14 cellular contexts compared by ENCODE assay signal in the genomic region with DNA sequence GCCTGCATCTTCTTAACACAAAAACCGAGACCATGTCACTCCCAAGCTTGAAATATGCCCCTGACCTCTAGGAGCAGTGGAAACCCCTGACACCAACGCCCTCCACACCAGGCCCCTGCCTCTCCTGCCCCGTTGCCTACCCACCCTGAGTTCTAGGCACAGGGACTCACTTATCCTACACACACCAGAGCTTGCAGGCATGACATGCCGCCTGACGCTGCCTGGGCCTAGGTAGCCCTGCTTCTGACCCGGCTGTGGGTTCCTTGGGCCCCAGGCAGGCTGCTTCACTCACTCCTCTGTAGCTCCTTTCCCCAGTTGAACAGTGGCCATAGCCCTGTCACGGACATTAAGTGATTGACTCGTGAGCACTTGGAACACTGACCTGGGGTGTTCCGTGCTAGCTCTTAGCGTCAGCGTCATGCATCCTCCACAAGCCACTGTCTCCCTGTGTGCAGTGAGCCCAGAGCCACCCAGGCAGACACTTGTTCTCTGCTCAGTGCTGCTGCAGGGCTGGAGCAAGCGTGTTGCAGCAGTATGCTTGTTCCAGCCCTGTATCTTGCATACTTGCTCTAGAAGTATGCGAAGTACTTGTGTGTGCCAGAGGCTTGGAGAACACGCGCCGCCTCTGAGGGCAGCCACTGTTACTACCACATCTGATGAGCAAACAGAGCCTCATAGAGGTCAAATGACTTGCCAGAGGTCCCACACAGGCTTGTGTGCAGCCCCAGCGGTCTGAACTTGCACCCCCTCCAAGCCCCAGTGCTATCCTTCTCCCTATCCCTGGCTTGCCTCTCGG. TPM values are rescaled to one million over a fixed set of nuclear protein-coding genes. Genes with fewer than 3 reads are reported as not detected.
DNase-seq lines count a peak whose midpoint lies in the region; ATAC-seq and TF ChIP-seq lines count a peak whose summit lies in the region.
"Had no signal": no experiment of that assay in that cellular context is flagged by ENCODE, and none has a peak within 500 bp of the region (broad histone marks: within the 10 kb centered on the region; RNA-seq: fewer than 3 reads in every experiment).

No MANE protein-coding gene starts in this region.

- intact Hi-C loops in Right ventricle myocardium inferior (cut with DNase I) (loop anchor here (5.0 kb wide), 1 partner anchor 41 kb away; a partner anchor contains a TSS), aorta (cut with DNase I) (no loop called here)

- no peak for TF ChIP-seq CTCF in right atrium auricular region (IDR thresholded peaks at IDR 0.05)

- DNase-seq in Right ventricle myocardium inferior (ENCODE audit: missing footprints): no peak
- DNase-seq in right atrium auricular region (ENCODE audit: low spot score): no peak
- peak; percentile 33 for DNase-seq in fibroblast of peridontal ligament (ENCODE audit: extremely low read depth)
- DNase-seq in mucosa of gallbladder (ENCODE audit: low spot score): peak; percentile 44
- DNase-seq in aorta: peak; percentile 57 to 75
- DNase-seq in NAMALWA (ENCODE audit: low spot score): no peak
- no peak for DNase-seq in NCI-H526 (lab: John Stamatoyannopoulos, UW)
- DNase-seq: activated CD8-positive, alpha-beta memory T cell treated with anti-CD3 and anti-CD28 coated beads, Interleukin-2, amount 50 U/mL, for 4 hours; NCI-H1930 had no signal

- H3K27me3 ChIP-seq in right atrium auricular region: no peaks in the 10 kb centered on the region
- no peaks in the 10 kb centered on the region for H3K27me3 ChIP-seq in aorta (ENCODE audit: control insufficient read depth in 1 of 2, insufficient read depth in 2 of 2, low read length in 1 of 2)

- H3K27ac ChIP-seq in right atrium auricular region (peak overlapping the region in 1 of 2 donors; percentile 23), aorta (ENCODE audit: low read depth in 1 of 2, low read length in 2 of 2) (no peak overlapping the region)

- ATAC-seq in Right ventricle myocardium inferior (peak; percentile 88), aorta (ENCODE audit: low FRiP score) (peak; percentile 47), GM18873 (IDR thresholded peaks at IDR 0.05; ENCODE audit: low FRiP score, unreplicated experiment) (no peak)

- peaks cover 18% of the 10 kb centered on the region for H3K36me3 ChIP-seq in right atrium auricular region
- peaks cover 0 to under 1% of the 10 kb centered on the region in 2 donors for H3K36me3 ChIP-seq in aorta (ENCODE audit: control insufficient read depth in 1 of 2, insufficient read depth in 2 of 2, low read length in 1 of 2)

- 41% methylated on average over 18 of the region's 18 CpGs for WGBS in aorta, 2 donors

- H3K4me1 ChIP-seq in right atrium auricular region (peaks cover 0 to 25% of the 10 kb centered on the region in 2 donors), aorta (ENCODE audit: control insufficient read depth in 1 of 2, insufficient read depth in 2 of 2, low read length in 2 of 2) (no peaks in the 10 kb centered on the region)

- H3K4me3 ChIP-seq in right atrium auricular region: no peak overlapping the region
- no peak overlapping the region for H3K4me3 ChIP-seq in aorta (ENCODE audit: low read length in 2 of 2)
- H3K4me3 ChIP-seq: smooth muscle cell had no signal

- no peaks in the 10 kb centered on the region for H3K9me3 ChIP-seq in right atrium auricular region
- H3K9me3 ChIP-seq in aorta (ENCODE audit: control insufficient read depth, low read length): no peaks in the 10 kb centered on the region

RNA-seq across cellular contexts. Expression of a gene that starts 15.6 kb away (rescaled TPM):
- total RNA-seq in Right ventricle myocardium inferior (0.35 TPM), right atrium auricular region (under 1 TPM; 0.43 to 0.48 TPM), mucosa of gallbladder (2.1 TPM), aorta (under 1 TPM; 0.42 to 0.60 TPM)
- not detected for polyA plus RNA-seq in aorta

RNA-seq across cellular contexts. Expression of a gene that starts 39.3 kb away (rescaled TPM):
- total RNA-seq in Right ventricle myocardium inferior (187 TPM), right atrium auricular region (100 to 1,000 TPM; 166 to 178 TPM), mucosa of gallbladder (187 TPM), aorta (100 to 1,000 TPM; 190 to 198 TPM)
- 100 to 1,000 TPM in 1 of 2 donors, 10 to 100 TPM in 1; 43.7 to 158 TPM for polyA plus RNA-seq in aorta

RNA-seq across cellular contexts. Expression of a gene that starts 39.4 kb away (rescaled TPM):
- total RNA-seq in Right ventricle myocardium inferior (10.7 TPM), right atrium auricular region (10 to 100 TPM; 13.8 to 21.1 TPM), mucosa of gallbladder (19.8 TPM), aorta (10 to 100 TPM; 13.7 to 16.8 TPM)
- 10 to 100 TPM; 20.8 to 21.8 TPM for polyA plus RNA-seq in aorta

RNA-seq across cellular contexts. Expression of a gene that starts 44.6 kb away (rescaled TPM):
- 0.84 TPM for total RNA-seq in Right ventricle myocardium inferior
- not detected for total RNA-seq in right atrium auricular region
- total RNA-seq in mucosa of gallbladder: not detected
- total RNA-seq in aorta: under 1 TPM in 1 of 2 donors, not detected in 1; 0.60 TPM
- not detected for polyA plus RNA-seq in aorta
- total RNA-seq: A673, OCI-LY7, smooth muscle cell had no signal
- polyA plus RNA-seq: esophagus, smooth muscle cell had no signal

Comparison
In these comparisons a context has a peak if more than half of its experiments do, and no peak if none do; other contexts are left out.
1. DNase-seq: peak in fibroblast of peridontal ligament (single experiment), mucosa of gallbladder (single experiment) and aorta (2 of 2); none in Right ventricle myocardium inferior (single experiment), right atrium auricular region (single experiment), NAMALWA (single experiment) and NCI-H526 (0 of 2).